ENCODE assay signal across 25 cellular contexts in genomic region chr6:39260451-39260850, GRCh38. TPM values are rescaled to one million over a fixed set of nuclear protein-coding genes. Genes with fewer than 3 reads are reported as not detected.
"Had no signal": no experiment of that assay in that cellular context is flagged by ENCODE, and none has a peak within 500 bp of the region (broad histone marks: within the 10 kb centered on the region; RNA-seq: fewer than 3 reads in every experiment).

No MANE protein-coding gene starts in this region.

- H3K27ac ChIP-seq: left lung, neural progenitor cell, VCaP had no signal

- H3K27me3 ChIP-seq: left lung had no signal

- H2AFZ ChIP-seq: neural progenitor cell had no signal

- H3K4me1 ChIP-seq: neural progenitor cell had no signal

- H3K9ac ChIP-seq: neural progenitor cell had no signal

- DNase-seq: activated CD4-positive, alpha-beta memory T cell treated with anti-CD3 and anti-CD28 coated beads, Interleukin-2, amount 10 ng/mL, durations not matched to agents 7 days and 5 days; activated CD4-positive, alpha-beta T cell treated with anti-CD3 and anti-CD28 coated beads, Interleukin-2, amount 10 ng/mL, durations not matched to agents 24 days and 14 days; activated gamma-delta T cell; activated naive CD4-positive, alpha-beta T cell treated with anti-CD3 and anti-CD28 coated beads, Interleukin-2, amount 50 U/mL, for 16 hours; aorta; effector memory CD4-positive, alpha-beta T cell; foreskin melanocyte; left lung; naive thymus-derived CD8-positive, alpha-beta T cell; posterior cingulate gyrus; small intestine; stimulated activated CD4-positive, alpha-beta T cell treated with anti-CD3 and anti-CD28 coated beads, Interleukin-15, amount 100 ng/mL, for 24 hours; stimulated activated naive B cell treated with anti-CD40 and anti-IgM and Interleukin-4, amounts not matched to agents 10 μg/mL and 1 μg/mL and 100 μg/mL, for 72 hours; T-helper 17 cell had no signal

- H3K4me2 ChIP-seq: neural progenitor cell had no signal

- H3K9me3 ChIP-seq: left lung had no signal

- H3K36me3 ChIP-seq: left lung, neural progenitor cell had no signal

- FAIRE-seq: colon, small intestine had no signal

- H3K4me3 ChIP-seq: left lung, lung, neural progenitor cell had no signal

- ATAC-seq: activated CD4-positive, CD25-positive, alpha-beta regulatory T cell treated with anti-CD3 and anti-CD28 coated beads, Interleukin-2, amount 50 U/mL, for 24 hours; left lung; naive thymus-derived CD8-positive, alpha-beta T cell; sciatic nerve; stimulated activated naive B cell treated with anti-CD40 and anti-IgM and Interleukin-4, amounts not matched to agents 10 μg/mL and 1 μg/mL and 100 μg/mL, for 72 hours; T-helper 17 cell had no signal

RNA-seq across cellular contexts. Expression of gene KCNK5, which starts 31.2 kb away (rescaled TPM):
- total RNA-seq: dermis microvascular lymphatic vessel endothelial cell had no signal
- polyA plus RNA-seq: naive thymus-derived CD8-positive, alpha-beta T cell had no signal

RNA-seq across cellular contexts. Expression of gene KCNK17, which starts 53.8 kb away (rescaled TPM):
- total RNA-seq: activated CD4-positive, alpha-beta memory T cell treated with anti-CD3 and anti-CD28 coated beads, Interleukin-2, amount 10 ng/mL, durations not matched to agents 7 days and 5 days; activated CD4-positive, alpha-beta T cell treated with anti-CD3 and anti-CD28 coated beads, Interleukin-2, amount 10 ng/mL, durations not matched to agents 24 days and 14 days; activated T-helper 1 cell treated with anti-CD3 and anti-CD28 coated beads, Interleukin-12 subunit alpha, Interleukin-12 subunit beta, Interleukin-2, Interleukin-4 antibody, amounts not matched to agents 30 ng/mL and 10 ng/mL and 1 ng/mL, durations not matched to agents 14 hours and 24 hours and 36 hours; dermis microvascular lymphatic vessel endothelial cell; kidney epithelial cell; mesothelial cell of epicardium; naive thymus-derived CD8-positive, alpha-beta T cell; temporal lobe had no signal
- polyA plus RNA-seq: naive thymus-derived CD8-positive, alpha-beta T cell had no signal
